ENCODE assay signal across 23 cellular contexts in genomic region chr22:47813661-47814060, GRCh38.
"Had no signal": no experiment of that assay in that cellular context is flagged by ENCODE, and none has a peak within 500 bp of the region (broad histone marks: within the 10 kb centered on the region; RNA-seq: fewer than 3 reads in every experiment).

No MANE protein-coding gene starts in this region.

- H3K4me3 Mint-ChIP-seq: dendritic cell treated with granulocyte-macrophage colony-stimulating factor and Interleukin-4, amounts not matched to agents 40 ng/mL and 50 ng/mL, for 4 days; immature natural killer cell; mesothelial cell of epicardium had no signal

- H3K27me3 ChIP-seq: colonic mucosa, gastrocnemius medialis, hepatocyte had no signal

- DNase-seq: colonic mucosa; cortex of kidney; effector CD4-positive, alpha-beta T cell; effector memory CD4-positive, alpha-beta T cell; esophagus squamous epithelium; foreskin fibroblast; foreskin melanocyte; gastrocnemius medialis; glutamatergic neuron; hypothalamus; immature natural killer cell; left cardiac atrium; left lung; left ventricle myocardium superior; lower lobe of right lung; mesenchymal stem cell; mucosa of descending colon; naive B cell had no signal

- H3K9me3 ChIP-seq: colonic mucosa, esophagus squamous epithelium, gastrocnemius medialis, lower lobe of right lung, mucosa of descending colon had no signal

- H3K4me1 ChIP-seq: colonic mucosa, esophagus squamous epithelium, gastrocnemius medialis, left lung, lower lobe of right lung had no signal

- H3K4me3 ChIP-seq: colonic mucosa, esophagus squamous epithelium, gastrocnemius medialis, hepatocyte, left lung, lower lobe of right lung, mucosa of descending colon had no signal

- H3K36me3 Mint-ChIP-seq: immature natural killer cell, mesothelial cell of epicardium, naive B cell had no signal

- H3K27ac ChIP-seq: colonic mucosa, epithelial cell of prostate, esophagus squamous epithelium, gastrocnemius medialis, hepatocyte, left lung, lower lobe of right lung had no signal

- H3K27ac Mint-ChIP-seq: dendritic cell treated with granulocyte-macrophage colony-stimulating factor and Interleukin-4, amounts not matched to agents 40 ng/mL and 50 ng/mL, for 4 days; immature natural killer cell; mesothelial cell of epicardium; naive B cell had no signal

- ATAC-seq: esophagus mucosa, gastrocnemius medialis, left cardiac atrium, left lung, left ventricle myocardium superior, lower lobe of right lung, mucosa of descending colon had no signal

- H3K4me1 Mint-ChIP-seq: mesothelial cell of epicardium, naive B cell had no signal

- H3K36me3 ChIP-seq: colonic mucosa, esophagus squamous epithelium, gastrocnemius medialis, left lung, lower lobe of right lung had no signal
